8 cellular contexts compared by ENCODE assay signal in genomic region chr2:128306081-128306930, GRCh38. TPM values are rescaled to one million over a fixed set of nuclear protein-coding genes. Genes with fewer than 3 reads are reported as not detected.
DNase-seq lines count a peak whose midpoint lies in the region; ATAC-seq and TF ChIP-seq lines count a peak whose summit lies in the region.

No MANE protein-coding gene starts in this region.

- H3K4me3 ChIP-seq in mucosa of descending colon: no peak overlapping the region

- DNase-seq in DMS153 treated with DMSO at 0.1 percent for 48 hours (lab: John Stamatoyannopoulos, UW; ENCODE audit: unreplicated experiment) (peak; percentile 78), NCI-H2171 treated with DMSO at 0.1 percent for 48 hours (lab: John Stamatoyannopoulos, UW) (peak; percentile 91), dermis blood vessel endothelial cell (peak; percentile 18), mucosa of descending colon (peak; percentile 62 to 73 (median 68)), DMS114 treated with DMSO at 0.1 percent for 48 hours (lab: John Stamatoyannopoulos, UW; ENCODE audit: unreplicated experiment) (no peak)
- no peak for DNase-seq in stimulated activated CD4-positive, alpha-beta T cell treated with anti-CD3 and anti-CD28 coated beads, Interleukin-4, amount 100 ng/mL, for 1 hour
- DNase-seq in central memory CD4-positive, alpha-beta T cell: no peak

- H3K4me1 ChIP-seq in mucosa of descending colon (ENCODE audit: low read depth): peaks cover 26% of the 10 kb centered on the region

- TF ChIP-seq CTCF in mucosa of descending colon (IDR thresholded peaks at IDR 0.05): no peak

- H3K9me3 ChIP-seq in mucosa of descending colon: no peaks in the 10 kb centered on the region

- peak; percentile 47 for ATAC-seq in mucosa of descending colon
- ATAC-seq in GM21526 (IDR thresholded peaks at IDR 0.05; ENCODE audit: low FRiP score, unreplicated experiment): no peak

- no peaks in the 10 kb centered on the region for H3K36me3 ChIP-seq in mucosa of descending colon (ENCODE audit: low read depth)

- intact Hi-C loops in mucosa of descending colon (cut with DNase I, micrococcal nuclease): no loop called here

RNA-seq across cellular contexts. Expression of gene HS6ST1, which starts 12.4 kb away (rescaled TPM):
- total RNA-seq in dermis blood vessel endothelial cell (20.2 and 27.1 TPM in 2 replicates), mucosa of descending colon (10 to 100 TPM; 30.8 to 39.6 (median 32.2) TPM)

Comparison
In these comparisons a context has a peak if more than half of its experiments do, and no peak if none do; other contexts are left out.
1. DNase-seq: peak in DMS153 treated with DMSO at 0.1 percent for 48 hours (single experiment), NCI-H2171 treated with DMSO at 0.1 percent for 48 hours (single experiment), dermis blood vessel endothelial cell (single experiment) and mucosa of descending colon (3 of 3); none in DMS114 treated with DMSO at 0.1 percent for 48 hours (single experiment), stimulated activated CD4-positive, alpha-beta T cell treated with anti-CD3 and anti-CD28 coated beads, Interleukin-4, amount 100 ng/mL, for 1 hour (single experiment) and central memory CD4-positive, alpha-beta T cell (single experiment).